12 cellular contexts compared by ENCODE assay signal in the genomic region with DNA sequence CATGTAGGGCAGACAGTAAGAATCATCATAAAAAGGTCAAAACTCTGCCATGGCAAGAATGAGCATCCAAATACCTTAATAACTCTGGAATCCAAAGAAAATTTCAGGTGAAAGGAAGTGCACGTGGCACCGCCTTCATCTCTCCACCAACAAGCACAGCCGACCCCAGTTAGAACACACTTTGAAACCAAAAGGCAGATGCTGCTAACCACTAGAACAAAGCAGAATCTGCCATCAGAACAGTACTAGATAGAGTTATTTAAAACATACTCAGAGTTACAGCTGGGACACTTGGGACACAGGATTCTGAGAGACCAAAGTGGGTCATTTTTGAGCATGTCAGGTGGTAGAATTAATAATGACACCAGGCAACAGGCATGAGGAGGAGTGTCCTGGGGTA.
"Had no signal": no experiment of that assay in that cellular context is flagged by ENCODE, and none has a peak within 500 bp of the region (broad histone marks: within the 10 kb centered on the region; RNA-seq: fewer than 3 reads in every experiment).

No MANE protein-coding gene starts in this region.

- H3K36me3 ChIP-seq: neutrophil, tibial artery, uterus had no signal

- H3K4me3 ChIP-seq: tibial artery, uterus had no signal

- H3K9ac ChIP-seq: parathyroid adenoma had no signal

- ATAC-seq: stimulated activated naive B cell treated with anti-CD40 and anti-IgM and Interleukin-4, amounts not matched to agents 10 μg/mL and 1 μg/mL and 100 μg/mL, for 72 hours had no signal

- H3K4me1 ChIP-seq: parathyroid adenoma had no signal

- H3K9me3 ChIP-seq: neutrophil, tibial artery, uterus had no signal

- DNase-seq: activated CD4-positive, alpha-beta T cell treated with anti-CD3 and anti-CD28 coated beads, Interleukin-2, amount 10 ng/mL, durations not matched to agents 7 days and 5 days; activated CD4-positive, CD25-positive, alpha-beta regulatory T cell; activated naive CD4-positive, alpha-beta T cell treated with anti-CD3 and anti-CD28 coated beads, Interleukin-2, amount 10 ng/mL, durations not matched to agents 7 days and 5 days; caudate nucleus; mammary epithelial cell; naive B cell; stimulated activated CD4-positive, alpha-beta T cell treated with anti-CD3 and anti-CD28 coated beads, Interleukin-2, amount 100 ng/mL, for 48 hours; stimulated activated naive B cell treated with anti-CD40 and anti-IgM and Interleukin-4, amounts not matched to agents 10 μg/mL and 1 μg/mL and 100 μg/mL, for 72 hours; tibial artery; uterus had no signal

- H3K27ac ChIP-seq: neutrophil, parathyroid adenoma, tibial artery, uterus had no signal
